6 cellular contexts compared by ENCODE assay signal in genomic region chr16:9941245-9941644, GRCh38.
"Had no signal": no experiment of that assay in that cellular context is flagged by ENCODE, and none has a peak within 500 bp of the region (broad histone marks: within the 10 kb centered on the region; RNA-seq: fewer than 3 reads in every experiment).

No MANE protein-coding gene starts in this region.

- DNase-seq: H9, HCEC 1CT, IMR-90, KBM-7 had no signal

- ATAC-seq: GM23338 had no signal

- H3K4me3 Mint-ChIP-seq: GM23338, H9 had no signal

- H3K4me3 ChIP-seq: GM23338 had no signal

- H3K9me3 Mint-ChIP-seq: GM23338, H9 had no signal

- H3K27ac Mint-ChIP-seq: GM23338, H9 had no signal

- H3K27ac ChIP-seq: KMS-11 had no signal
